In the genomic region with DNA sequence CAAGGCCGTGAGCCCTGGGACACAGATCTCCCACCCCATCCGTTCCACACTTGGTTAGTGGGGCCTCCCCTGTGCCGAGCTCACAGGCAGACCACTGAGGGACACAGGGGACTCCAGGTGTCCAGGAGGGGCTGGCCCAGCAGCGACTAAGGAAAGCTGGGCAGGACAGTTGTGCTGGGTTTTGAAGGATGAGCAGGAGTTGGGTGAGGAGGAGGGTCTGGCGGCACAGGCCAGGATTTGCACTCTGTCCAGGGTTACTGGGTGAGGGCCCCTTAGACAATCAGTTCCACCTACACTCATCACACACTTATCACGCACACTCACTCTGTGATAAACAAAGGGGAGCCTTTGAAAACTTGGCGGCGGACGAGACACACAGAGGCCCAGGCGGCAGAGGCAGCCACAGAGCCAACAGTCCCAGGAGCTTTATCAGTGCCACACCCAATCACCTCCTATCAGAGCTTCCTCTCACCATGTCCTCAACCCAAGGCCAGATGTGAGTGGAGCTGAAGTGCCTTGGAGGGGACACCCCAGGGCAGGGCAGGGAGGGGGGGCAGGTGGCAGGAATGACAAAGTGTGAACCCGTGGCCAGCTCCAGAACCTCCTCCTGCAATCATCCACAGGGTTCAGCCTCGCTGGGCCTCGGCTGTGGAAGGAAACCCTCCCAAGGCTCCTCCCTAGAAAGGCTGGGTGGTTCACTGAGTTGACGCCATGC, we compare ENCODE assay signal across 8 cellular contexts. TPM values are rescaled to one million over a fixed set of nuclear protein-coding genes. Genes with fewer than 3 reads are reported as not detected.
A peak's percentile ranks its signal among the peaks of the same experiment; 100 is the strongest.
DNase-seq lines count a peak whose midpoint lies in the region; ATAC-seq and TF ChIP-seq lines count a peak whose summit lies in the region.

No MANE protein-coding gene starts in this region.

- H3K36me3 Mint-ChIP-seq in activated T-helper 2 cell treated with anti-CD3 and anti-CD28 coated beads, Interferon-gamma antibody, Interleukin-2, Interleukin-4, amounts not matched to agents 10 μg/mL and 5 μg/mL and 100 μg/mL, durations not matched to agents 14 hours and 24 hours and 36 hours (ENCODE audit: low read depth) = peaks cover 4% of the 10 kb centered on the region
- peaks cover 0 to 12% (median 4%) of the 10 kb centered on the region in 5 donors for H3K36me3 Mint-ChIP-seq in naive thymus-derived CD4-positive, alpha-beta T cell

- H3K4me3 Mint-ChIP-seq in activated T-helper 2 cell treated with anti-CD3 and anti-CD28 coated beads, Interferon-gamma antibody, Interleukin-2, Interleukin-4, amounts not matched to agents 10 μg/mL and 5 μg/mL and 100 μg/mL, durations not matched to agents 14 hours and 24 hours and 36 hours (ENCODE audit: low read depth) = peak overlapping the region; percentile 76
- H3K4me3 Mint-ChIP-seq in naive thymus-derived CD4-positive, alpha-beta T cell = peak overlapping the region; percentile 89 to 97 (median 94)

- DNase-seq in activated T-helper 2 cell treated with anti-CD3 and anti-CD28 coated beads, Interferon-gamma antibody, Interleukin-2, Interleukin-4, amounts not matched to agents 10 μg/mL and 5 μg/mL and 100 μg/mL, durations not matched to agents 14 hours and 24 hours and 36 hours (ENCODE audit: low spot score) = peak; percentile 23
- peak in 6 of 9 donors; percentile 18 to 45 (median 32) for DNase-seq in naive thymus-derived CD4-positive, alpha-beta T cell
- DNase-seq in cerebellum (ENCODE audit: low spot score) (no peak), Ammon's horn (ENCODE audit: low spot score) (no peak), NCI-H1417 treated with DMSO at 0.1 percent for 48 hours (lab: John Stamatoyannopoulos, UW) (no peak), hypothalamus (lab: John Stamatoyannopoulos, UW) (no peak)

- H3K27me3 ChIP-seq in naive thymus-derived CD4-positive, alpha-beta T cell (ENCODE audit: control insufficient read depth in 2 of 2, insufficient read depth in 2 of 2, low read length in 2 of 2) = no peaks in the 10 kb centered on the region

- peak overlapping the region; percentile 89 for H3K27ac ChIP-seq in naive thymus-derived CD4-positive, alpha-beta T cell (ENCODE audit: low read depth, low read length)

- no peak for TF ChIP-seq CTCF in GM12875 (IDR thresholded peaks at IDR 0.05; ENCODE audit: borderline replicate concordance, insufficient read depth, low read depth, low read length)

- no peaks in the 10 kb centered on the region for H3K9me3 Mint-ChIP-seq in activated T-helper 2 cell treated with anti-CD3 and anti-CD28 coated beads, Interferon-gamma antibody, Interleukin-2, Interleukin-4, amounts not matched to agents 10 μg/mL and 5 μg/mL and 100 μg/mL, durations not matched to agents 14 hours and 24 hours and 36 hours
- no peaks in the 10 kb centered on the region for H3K9me3 Mint-ChIP-seq in naive thymus-derived CD4-positive, alpha-beta T cell

- POLR2A ChIA-PET in naive thymus-derived CD4-positive, alpha-beta T cell (lab: Charles Lee) = interaction anchor here (0.9 to 4.2 kb wide), 8 partner anchors 9 to 622 kb away, joined by 3 to 21 read pairs (median 6); partner anchors contain the start of genes BIN1 and IWS1

- H3K4me1 ChIP-seq in naive thymus-derived CD4-positive, alpha-beta T cell (ENCODE audit: control insufficient read depth in 2 of 2, insufficient read depth in 2 of 2, low read length in 2 of 2) = peaks cover 71 to 81% of the 10 kb centered on the region in 2 donors

- CTCF ChIA-PET in naive thymus-derived CD4-positive, alpha-beta T cell (lab: Charles Lee) = interaction anchor here (1.1 to 1.8 kb wide), 3 partner anchors 9 to 30 kb away, joined by 3 to 6 read pairs (median 5); no protein-coding TSS in a partner anchor

- ATAC-seq in HG03066 (IDR thresholded peaks at IDR 0.05; ENCODE audit: low read depth, unreplicated experiment) = peak; percentile 18
- peak; percentile 24 for ATAC-seq in naive thymus-derived CD4-positive, alpha-beta T cell

- peaks cover 65% of the 10 kb centered on the region for H3K4me1 Mint-ChIP-seq in activated T-helper 2 cell treated with anti-CD3 and anti-CD28 coated beads, Interferon-gamma antibody, Interleukin-2, Interleukin-4, amounts not matched to agents 10 μg/mL and 5 μg/mL and 100 μg/mL, durations not matched to agents 14 hours and 24 hours and 36 hours (ENCODE audit: low read depth)
- H3K4me1 Mint-ChIP-seq in naive thymus-derived CD4-positive, alpha-beta T cell = peaks cover 69 to 90% (median 82%) of the 10 kb centered on the region in 7 donors

- H3K9me3 ChIP-seq in naive thymus-derived CD4-positive, alpha-beta T cell (ENCODE audit: control insufficient read depth in 2 of 3, low read length in 3 of 3) = no peaks in the 10 kb centered on the region

- H3K27ac Mint-ChIP-seq in activated T-helper 2 cell treated with anti-CD3 and anti-CD28 coated beads, Interferon-gamma antibody, Interleukin-2, Interleukin-4, amounts not matched to agents 10 μg/mL and 5 μg/mL and 100 μg/mL, durations not matched to agents 14 hours and 24 hours and 36 hours = peak overlapping the region; percentile 90
- H3K27ac Mint-ChIP-seq in naive thymus-derived CD4-positive, alpha-beta T cell = peak overlapping the region; percentile 94 to 99 (median 98)

- intact Hi-C loops in activated T-helper 2 cell treated with anti-CD3 and anti-CD28 coated beads, Interferon-gamma antibody, Interleukin-2, Interleukin-4, amounts not matched to agents 10 μg/mL and 5 μg/mL and 100 μg/mL, durations not matched to agents 14 hours and 24 hours and 36 hours (cut with micrococcal nuclease) = loop anchor here (1.0 to 10.0 kb wide), 4 partner anchors 16 to 423 kb away; partner anchors contain the start of genes ERCC3 and GYPC
- intact Hi-C loops in naive thymus-derived CD4-positive, alpha-beta T cell (cut with micrococcal nuclease) = loop anchor here (2.0 to 10.0 kb wide), 13 partner anchors 16 to 622 kb away; partner anchors contain the start of genes ERCC3 (in 2 of the 2), GYPC (in 2 of the 2), IWS1 (in 2 of the 2) and MAP3K2 (in 2 of the 2)

- peak overlapping the region; percentile 71 for H3K4me3 ChIP-seq in GM12875 (ENCODE audit: low read depth, low read length)
- H3K4me3 ChIP-seq in naive thymus-derived CD4-positive, alpha-beta T cell (ENCODE audit: low read length) = peak overlapping the region; percentile 99

- H3K27me3 Mint-ChIP-seq in activated T-helper 2 cell treated with anti-CD3 and anti-CD28 coated beads, Interferon-gamma antibody, Interleukin-2, Interleukin-4, amounts not matched to agents 10 μg/mL and 5 μg/mL and 100 μg/mL, durations not matched to agents 14 hours and 24 hours and 36 hours (ENCODE audit: low read depth) = no peaks in the 10 kb centered on the region
- no peaks in the 10 kb centered on the region for H3K27me3 Mint-ChIP-seq in naive thymus-derived CD4-positive, alpha-beta T cell

- peaks cover 0 to 16% (median 0%) of the 10 kb centered on the region in 3 experiments for H3K36me3 ChIP-seq in naive thymus-derived CD4-positive, alpha-beta T cell (ENCODE audit: control insufficient read depth in 2 of 3, insufficient read depth in 3 of 3, low read length in 3 of 3)

RNA-seq across cellular contexts. Expression of gene BIN1, which starts 26.6 kb away (rescaled TPM):
- total RNA-seq in activated T-helper 2 cell treated with anti-CD3 and anti-CD28 coated beads, Interferon-gamma antibody, Interleukin-2, Interleukin-4, amounts not matched to agents 10 μg/mL and 5 μg/mL and 100 μg/mL, durations not matched to agents 14 hours and 24 hours and 36 hours = 48.1 and 51.7 TPM in 2 replicates
- total RNA-seq in naive thymus-derived CD4-positive, alpha-beta T cell = 100 to 1,000 TPM; 103 to 120 (median 109) TPM
- 100 to 1,000 TPM; 158 to 161 TPM for polyA plus RNA-seq in naive thymus-derived CD4-positive, alpha-beta T cell
- total RNA-seq in cerebellum = 43.7 TPM

Comparison
In these comparisons a context has a peak if more than half of its experiments do, and no peak if none do; other contexts are left out.
1. DNase-seq: peak in activated T-helper 2 cell treated with anti-CD3 and anti-CD28 coated beads, Interferon-gamma antibody, Interleukin-2, Interleukin-4, amounts not matched to agents 10 μg/mL and 5 μg/mL and 100 μg/mL, durations not matched to agents 14 hours and 24 hours and 36 hours (single experiment) and naive thymus-derived CD4-positive, alpha-beta T cell (6 of 9); none in cerebellum (single experiment), Ammon's horn (single experiment), NCI-H1417 treated with DMSO at 0.1 percent for 48 hours (single experiment) and hypothalamus (0 of 51).